ENCODE assay signal across 8 cellular contexts in the genomic region with DNA sequence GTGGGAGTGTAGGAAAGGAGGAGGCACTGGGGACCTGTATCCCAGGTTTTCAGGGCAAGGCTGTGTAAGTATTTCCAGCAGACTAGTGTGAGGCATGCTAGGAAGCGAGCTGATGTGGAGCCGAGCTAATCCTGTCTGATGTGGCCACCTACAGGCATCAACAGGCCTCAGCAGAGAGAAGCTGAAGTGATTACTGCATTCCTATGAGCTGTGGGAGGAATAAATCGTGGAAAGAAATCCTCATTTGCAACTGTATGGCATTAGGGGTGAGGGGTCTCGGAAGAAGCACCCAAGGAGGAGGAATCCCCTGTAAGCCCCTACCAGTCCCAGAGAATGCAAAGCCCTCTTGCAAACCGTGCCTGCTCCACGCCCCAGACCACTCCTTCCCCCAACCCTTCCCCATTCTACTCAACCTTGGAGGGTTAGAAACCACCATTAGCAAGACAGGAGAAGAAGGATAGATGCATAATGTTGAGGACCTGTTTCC. TPM values are rescaled to one million over a fixed set of nuclear protein-coding genes. Genes with fewer than 3 reads are reported as not detected.
A peak's percentile ranks its signal among the peaks of the same experiment; 100 is the strongest.
DNase-seq lines count a peak whose midpoint lies in the region; ATAC-seq and TF ChIP-seq lines count a peak whose summit lies in the region.

No MANE protein-coding gene starts in this region.

- ATAC-seq in HG02973 (IDR thresholded peaks at IDR 0.05; ENCODE audit: unreplicated experiment) (no peak), HG02870 (IDR thresholded peaks at IDR 0.05; ENCODE audit: unreplicated experiment) (no peak)

- no peak overlapping the region for H3K27ac ChIP-seq in adrenal gland
- H3K27ac ChIP-seq in iPS-20b (ENCODE audit: low read length), result peak overlapping the region; percentile 25
- peak overlapping the region; percentile 22 for H3K27ac ChIP-seq in temporal lobe (ENCODE audit: low read depth, low read length)

- H3K27me3 ChIP-seq in adrenal gland (no peaks in the 10 kb centered on the region), iPS-20b (ENCODE audit: insufficient read depth, low read length) (no peaks in the 10 kb centered on the region)

- DNase-seq in DMS114 treated with DMSO at 0.1 percent for 48 hours (lab: John Stamatoyannopoulos, UW; ENCODE audit: unreplicated experiment), result peak; percentile 79
- peak; percentile 61 for DNase-seq in HuH-7 (ENCODE audit: low spot score)
- DNase-seq in adrenal gland, result peak in 4 of 7 donors; percentile 23 to 71 (median 50)
- no peak for DNase-seq in GM19240 (ENCODE audit: insufficient read length, low spot score)

- H3K4me1 ChIP-seq in adrenal gland (replicated peaks in 1 of 2), result peaks cover 10 to 11% of the 10 kb centered on the region in 2 donors
- peaks cover 12% of the 10 kb centered on the region; the same call in 1 of the 2 replicates for H3K4me1 ChIP-seq in iPS-20b (ENCODE audit: insufficient read depth, low read length)

- H3K36me3 ChIP-seq in adrenal gland (replicated peaks in 1 of 2), result no peaks in the 10 kb centered on the region
- H3K36me3 ChIP-seq in iPS-20b (ENCODE audit: insufficient read depth, low read depth, low read length), result no peaks in the 10 kb centered on the region

- no peak overlapping the region for H3K4me3 ChIP-seq in adrenal gland
- peak overlapping the region; percentile 26 for H3K4me3 ChIP-seq in iPS-20b (ENCODE audit: low read length)

- H3K9me3 ChIP-seq in adrenal gland (replicated peaks in 1 of 3), result no peaks in the 10 kb centered on the region
- H3K9me3 ChIP-seq in iPS-20b (ENCODE audit: insufficient read depth, low read depth, low read length), result no peaks in the 10 kb centered on the region

- peak overlapping the region; percentile 51; the same call in 1 of the 2 replicates for H3K9ac ChIP-seq in iPS-20b (ENCODE audit: low read depth, low read length)

- no peak for TF ChIP-seq POLR2A in adrenal gland (IDR thresholded peaks at IDR 0.05)

- intact Hi-C loops in adrenal gland (cut with DNase I), result no loop called here

- peak in 4 of 6 experiments; percentile 12 to 34 (median 28) for TF ChIP-seq CTCF in adrenal gland (IDR thresholded peaks at IDR 0.05)

- WGBS in adrenal gland, 4 donors, result 35 to 57% (median 51%) methylated on average over 6 of the region's 6 CpGs

RNA-seq across cellular contexts. Expression of gene C6orf15, which starts 41.6 kb away (rescaled TPM):
- total RNA-seq in adrenal gland (not detected), temporal lobe (not detected)
- polyA plus RNA-seq in adrenal gland, result not detected

RNA-seq across cellular contexts. Expression of gene PSORS1C1, which starts 43.8 kb away (rescaled TPM):
- total RNA-seq in adrenal gland (1 to 10 TPM in 3 of 8 donors, under 1 TPM in 5; 0.18 to 2.3 (median 0.56) TPM), temporal lobe (not detected)
- polyA plus RNA-seq in adrenal gland, result 1 to 10 TPM in 2 of 3 donors, under 1 TPM in 1; 0.60 to 5.1 (median 1.9) TPM

RNA-seq across cellular contexts. Expression of gene CDSN, which starts 49.5 kb away (rescaled TPM):
- total RNA-seq in adrenal gland (not detected), temporal lobe (not detected)
- polyA plus RNA-seq in adrenal gland, result under 1 TPM in 2 of 3 donors, not detected in 1; 0.03 to 0.08 TPM

Comparison
In these comparisons a context has a peak if more than half of its experiments do, and no peak if none do; other contexts are left out.
1. H3K27ac ChIP-seq: peak in iPS-20b (single experiment) and temporal lobe (single experiment); none in adrenal gland (0 of 5).